ENCODE assay signal across 8 cellular contexts in genomic region chr4:48779998-48780866, GRCh38. TPM values are rescaled to one million over a fixed set of nuclear protein-coding genes. Genes with fewer than 3 reads are reported as not detected.
DNase-seq lines count a peak whose midpoint lies in the region; ATAC-seq and TF ChIP-seq lines count a peak whose summit lies in the region.

FRYL (minus strand) TSS chr4:48780279; CDS start chr4:48634410, 145,869 bp downstream.

- H3K27me3 Mint-ChIP-seq in activated T-helper 17 cell treated with anti-CD3 and anti-CD28 coated beads, Interleukin-2, amount 50 U/mL, for 72 hours = no peaks in the 10 kb centered on the region
- no peaks in the 10 kb centered on the region for H3K27me3 Mint-ChIP-seq in naive B cell
- H3K27me3 Mint-ChIP-seq in stimulated activated naive B cell treated with anti-CD40 and anti-IgM and Interleukin-4, amounts not matched to agents 10 μg/mL and 1 μg/mL and 100 μg/mL, for 72 hours = no peaks in the 10 kb centered on the region

- peak; percentile 99 for DNase-seq in Daoy (ENCODE audit: low read depth)
- DNase-seq in GOT3 (lab: John Stamatoyannopoulos, UW) = peak; percentile 96
- peak; percentile 99 for DNase-seq in LNCaP clone FGC (ENCODE audit: low read depth)
- peak; percentile 96 for DNase-seq in RWPE1 (ENCODE audit: low spot score)
- peak; percentile 99 for DNase-seq in fibroblast of gingiva (ENCODE audit: low read depth)
- peak; percentile 97 for DNase-seq in naive B cell
- DNase-seq in stimulated activated naive B cell treated with anti-CD40 and anti-IgM and Interleukin-4, amounts not matched to agents 10 μg/mL and 1 μg/mL and 100 μg/mL, for 72 hours = peak; percentile 99

- H3K4me3 Mint-ChIP-seq in activated T-helper 17 cell treated with anti-CD3 and anti-CD28 coated beads, Interleukin-2, amount 50 U/mL, for 72 hours = peak within 1 kb of the TSS; percentile 93
- H3K4me3 Mint-ChIP-seq in naive B cell = peak within 1 kb of the TSS; percentile 92 to 99 (median 98)
- peak within 1 kb of the TSS; percentile 92 for H3K4me3 Mint-ChIP-seq in stimulated activated naive B cell treated with anti-CD40 and anti-IgM and Interleukin-4, amounts not matched to agents 10 μg/mL and 1 μg/mL and 100 μg/mL, for 72 hours

- CTCF ChIA-PET in RWPE1 (lab: Yijun Ruan, JAX) = interaction anchor here (0.8 to 1.9 kb wide), 2 partner anchors 202 to 203 kb away, joined by 4 to 7 read pairs; no protein-coding TSS in a partner anchor

- H3K27ac Mint-ChIP-seq in activated T-helper 17 cell treated with anti-CD3 and anti-CD28 coated beads, Interleukin-2, amount 50 U/mL, for 72 hours = peak within 1 kb of the TSS; percentile 85
- H3K27ac Mint-ChIP-seq in naive B cell = peak within 1 kb of the TSS; percentile 72 to 97 (median 92)
- peak within 1 kb of the TSS; percentile 95 for H3K27ac Mint-ChIP-seq in stimulated activated naive B cell treated with anti-CD40 and anti-IgM and Interleukin-4, amounts not matched to agents 10 μg/mL and 1 μg/mL and 100 μg/mL, for 72 hours

- peak within 1 kb of the TSS; percentile 87 for H3K4me3 ChIP-seq in LNCaP clone FGC (ENCODE audit: low read depth, low read length)

- no peak for TF ChIP-seq CTCF in LNCaP clone FGC (IDR thresholded peaks at IDR 0.05; ENCODE audit: control insufficient read depth, extremely low read depth, insufficient read depth)
- no peak for TF ChIP-seq CTCF in RWPE1 (conservative IDR thresholded peaks at IDR 0.05; ENCODE audit: low read depth)

- peak; percentile 95 for ATAC-seq in activated T-helper 17 cell treated with anti-CD3 and anti-CD28 coated beads, Interleukin-2, amount 50 U/mL, for 72 hours (replicated peaks)
- ATAC-seq in naive B cell (ENCODE audit: low read depth in 2 of 2) = peak; percentile 74 to 77
- ATAC-seq in stimulated activated naive B cell treated with anti-CD40 and anti-IgM and Interleukin-4, amounts not matched to agents 10 μg/mL and 1 μg/mL and 100 μg/mL, for 72 hours (replicated peaks) = peak; percentile 91 to 92

- peaks cover 22% of the 10 kb centered on the region for H3K36me3 Mint-ChIP-seq in activated T-helper 17 cell treated with anti-CD3 and anti-CD28 coated beads, Interleukin-2, amount 50 U/mL, for 72 hours (ENCODE audit: low read depth)
- H3K36me3 Mint-ChIP-seq in naive B cell = no peaks in the 10 kb centered on the region
- H3K36me3 Mint-ChIP-seq in stimulated activated naive B cell treated with anti-CD40 and anti-IgM and Interleukin-4, amounts not matched to agents 10 μg/mL and 1 μg/mL and 100 μg/mL, for 72 hours = no peaks in the 10 kb centered on the region

- no peaks in the 10 kb centered on the region for H3K9me3 Mint-ChIP-seq in activated T-helper 17 cell treated with anti-CD3 and anti-CD28 coated beads, Interleukin-2, amount 50 U/mL, for 72 hours
- H3K9me3 Mint-ChIP-seq in naive B cell = no peaks in the 10 kb centered on the region
- no peaks in the 10 kb centered on the region for H3K9me3 Mint-ChIP-seq in stimulated activated naive B cell treated with anti-CD40 and anti-IgM and Interleukin-4, amounts not matched to agents 10 μg/mL and 1 μg/mL and 100 μg/mL, for 72 hours

- POLR2A ChIA-PET in RWPE1 (lab: Yijun Ruan, JAX; ENCODE audit: low non-redundant PET) = no interaction called here

- H3K4me1 Mint-ChIP-seq in activated T-helper 17 cell treated with anti-CD3 and anti-CD28 coated beads, Interleukin-2, amount 50 U/mL, for 72 hours = peaks cover 18% of the 10 kb centered on the region
- H3K4me1 Mint-ChIP-seq in naive B cell = peaks cover 14 to 45% (median 45%) of the 10 kb centered on the region in 3 donors
- peaks cover 11 to 45% of the 10 kb centered on the region in 2 donors for H3K4me1 Mint-ChIP-seq in stimulated activated naive B cell treated with anti-CD40 and anti-IgM and Interleukin-4, amounts not matched to agents 10 μg/mL and 1 μg/mL and 100 μg/mL, for 72 hours

- H3K27ac ChIP-seq in RWPE1 = peak within 1 kb of the TSS; percentile 99

RNA-seq across cellular contexts. Expression of gene FRYL, which starts in this region (rescaled TPM):
- total RNA-seq in Daoy (2014; rRNA removed; shearing (Covaris generic)) = 24.2 and 31.4 TPM in 2 replicates
- total RNA-seq in activated T-helper 17 cell treated with anti-CD3 and anti-CD28 coated beads, Interleukin-2, amount 50 U/mL, for 72 hours = 10 to 100 TPM; 75.0 to 83.1 TPM
- polyA plus RNA-seq in naive B cell (ENCODE audit: low read depth in 6 of 6) = 10 to 100 TPM; 24.4 to 49.5 (median 37.9) TPM

Comparison
In these comparisons a context has a peak if more than half of its experiments do, and no peak if none do; other contexts are left out.
1. Peak in every context shown above with its lines: DNase-seq, ATAC-seq, H3K4me3 ChIP-seq and H3K27ac ChIP-seq.